In genomic region chr11:64409278-64409677, GRCh38 we compare ENCODE assay signal across 16 cellular contexts. TPM values are rescaled to one million over a fixed set of nuclear protein-coding genes. Genes with fewer than 3 reads are reported as not detected.
DNase-seq lines count a peak whose midpoint lies in the region; ATAC-seq and TF ChIP-seq lines count a peak whose summit lies in the region.
"Had no signal": no experiment of that assay in that cellular context is flagged by ENCODE, and none has a peak within 500 bp of the region (broad histone marks: within the 10 kb centered on the region; RNA-seq: fewer than 3 reads in every experiment).

No MANE protein-coding gene starts in this region.

- H3K9me3 Mint-ChIP-seq in dendritic cell treated with granulocyte-macrophage colony-stimulating factor and Interleukin-4, amounts not matched to agents 40 ng/mL and 50 ng/mL, for 4 days = no peaks in the 10 kb centered on the region
- H3K9me3 Mint-ChIP-seq in nephron progenitor cell = peaks cover 10% of the 10 kb centered on the region
- H3K9me3 Mint-ChIP-seq in CD8-positive, alpha-beta T cell = peaks cover under 1% of the 10 kb centered on the region

- DNase-seq in 8988T (peak; percentile 2), NCI-H524 (lab: John Stamatoyannopoulos, UW) (peak; percentile 35 to 79), nephron progenitor cell (peak; percentile 15), COLO829 (ENCODE audit: low spot score) (no peak), UCSD-AML1 (lab: John Stamatoyannopoulos, UW; ENCODE audit: unreplicated experiment) (no peak), HUDEP-2 (lab: John Stamatoyannopoulos, UW; ENCODE audit: unreplicated experiment in 76 of 76) (no peak)
- no peak for DNase-seq in CD8-positive, alpha-beta T cell
- DNase-seq: GOT3, MV-4-11, NCI-H1417, NCI-H1930, Right ventricle myocardium superior, SK-N-SH had no signal

- H3K9me3 ChIP-seq in CD8-positive, alpha-beta T cell (ENCODE audit: low read length) = no peaks in the 10 kb centered on the region
- H3K9me3 ChIP-seq: SK-N-SH had no signal

- no peak overlapping the region for H3K27ac ChIP-seq in CD8-positive, alpha-beta T cell (ENCODE audit: low read depth, low read length)
- H3K27ac ChIP-seq: C4-2B had no signal

- no peaks in the 10 kb centered on the region for H3K27me3 ChIP-seq in CD8-positive, alpha-beta T cell (ENCODE audit: insufficient read depth, low read length)

- H3K4me1 Mint-ChIP-seq in dendritic cell treated with granulocyte-macrophage colony-stimulating factor and Interleukin-4, amounts not matched to agents 40 ng/mL and 50 ng/mL, for 4 days (ENCODE audit: low read depth) = peaks cover 38% of the 10 kb centered on the region
- peaks cover 67% of the 10 kb centered on the region for H3K4me1 Mint-ChIP-seq in nephron progenitor cell
- H3K4me1 Mint-ChIP-seq in CD8-positive, alpha-beta T cell (ENCODE audit: low read depth) = no peaks in the 10 kb centered on the region

- POLR2A ChIA-PET in CD8-positive, alpha-beta T cell (lab: Charles Lee) = interaction anchor here (0.6 kb wide), 1 partner anchor 246 kb away, joined by 4 read pairs; no protein-coding TSS in a partner anchor

- CTCF ChIA-PET in CD8-positive, alpha-beta T cell (lab: Charles Lee) = no interaction called here

- H3K4me3 Mint-ChIP-seq in dendritic cell treated with granulocyte-macrophage colony-stimulating factor and Interleukin-4, amounts not matched to agents 40 ng/mL and 50 ng/mL, for 4 days = no peak overlapping the region
- no peak overlapping the region for H3K4me3 Mint-ChIP-seq in nephron progenitor cell
- no peak overlapping the region for H3K4me3 Mint-ChIP-seq in CD8-positive, alpha-beta T cell

- no peaks in the 10 kb centered on the region for H3K36me3 ChIP-seq in CD8-positive, alpha-beta T cell (ENCODE audit: insufficient read depth, low read length)

- H3K4me3 ChIP-seq in CD8-positive, alpha-beta T cell (ENCODE audit: low read depth, low read length) = no peak overlapping the region
- H3K4me3 ChIP-seq: K562 had no signal

- no peaks in the 10 kb centered on the region for H3K4me1 ChIP-seq in CD8-positive, alpha-beta T cell (ENCODE audit: insufficient read depth, low read length)

- no peak for TF ChIP-seq CTCF in nephron progenitor cell (IDR thresholded peaks at IDR 0.05)
- no peak for TF ChIP-seq CTCF in CD8-positive, alpha-beta T cell (IDR thresholded peaks at IDR 0.05)

- ATAC-seq in CD8-positive, alpha-beta T cell = no peak
- ATAC-seq: K562 had no signal

- intact Hi-C loops in dendritic cell treated with granulocyte-macrophage colony-stimulating factor and Interleukin-4, amounts not matched to agents 40 ng/mL and 50 ng/mL, for 4 days (cut with micrococcal nuclease) = no loop called here
- intact Hi-C loops in CD8-positive, alpha-beta T cell (cut with DNase I, micrococcal nuclease) = no loop called here

- H3K27me3 Mint-ChIP-seq in dendritic cell treated with granulocyte-macrophage colony-stimulating factor and Interleukin-4, amounts not matched to agents 40 ng/mL and 50 ng/mL, for 4 days = no peaks in the 10 kb centered on the region
- H3K27me3 Mint-ChIP-seq in nephron progenitor cell (ENCODE audit: low read depth, poor library complexity) = peaks cover 3% of the 10 kb centered on the region
- peaks cover 3% of the 10 kb centered on the region for H3K27me3 Mint-ChIP-seq in CD8-positive, alpha-beta T cell (ENCODE audit: low read depth)

- no peaks in the 10 kb centered on the region for H3K36me3 Mint-ChIP-seq in dendritic cell treated with granulocyte-macrophage colony-stimulating factor and Interleukin-4, amounts not matched to agents 40 ng/mL and 50 ng/mL, for 4 days (ENCODE audit: low read depth)
- H3K36me3 Mint-ChIP-seq in nephron progenitor cell (ENCODE audit: low read depth) = peaks cover 5% of the 10 kb centered on the region
- no peaks in the 10 kb centered on the region for H3K36me3 Mint-ChIP-seq in CD8-positive, alpha-beta T cell

- peak overlapping the region; percentile 20 for H3K27ac Mint-ChIP-seq in dendritic cell treated with granulocyte-macrophage colony-stimulating factor and Interleukin-4, amounts not matched to agents 40 ng/mL and 50 ng/mL, for 4 days
- peak overlapping the region; percentile 25 for H3K27ac Mint-ChIP-seq in nephron progenitor cell
- no peak overlapping the region for H3K27ac Mint-ChIP-seq in CD8-positive, alpha-beta T cell

RNA-seq across cellular contexts. Expression of gene RPS6KA4, which starts 50.3 kb away (rescaled TPM):
- 10 to 100 TPM in 1 of 2 experiments, 1 to 10 TPM in 1; 8.6 to 10.1 TPM for total RNA-seq in CD8-positive, alpha-beta T cell

Comparison
In these comparisons a context has a peak if more than half of its experiments do, and no peak if none do; other contexts are left out.
1. DNase-seq: peak in 8988T (single experiment), NCI-H524 (2 of 2) and nephron progenitor cell (single experiment); none in COLO829 (single experiment), UCSD-AML1 (single experiment), CD8-positive, alpha-beta T cell (0 of 7) and HUDEP-2 (0 of 76).